ENCODE assay signal across 14 cellular contexts in genomic region chr11:128628343-128628673, GRCh38. TPM values are rescaled to one million over a fixed set of nuclear protein-coding genes. Genes with fewer than 3 reads are reported as not detected.
DNase-seq lines count a peak whose midpoint lies in the region; ATAC-seq and TF ChIP-seq lines count a peak whose summit lies in the region.
"Had no signal": no experiment of that assay in that cellular context is flagged by ENCODE, and none has a peak within 500 bp of the region (broad histone marks: within the 10 kb centered on the region; RNA-seq: fewer than 3 reads in every experiment).

No MANE protein-coding gene starts in this region.

- H3K27me3 ChIP-seq in DOHH2 (ENCODE audit: control insufficient read depth, low read length), result no peaks in the 10 kb centered on the region
- no peaks in the 10 kb centered on the region for H3K27me3 ChIP-seq in esophagus squamous epithelium
- H3K27me3 ChIP-seq in gastroesophageal sphincter, result no peaks in the 10 kb centered on the region
- H3K27me3 ChIP-seq: MG63, tibial artery had no signal

- H3K4me1 ChIP-seq in DOHH2 (ENCODE audit: control insufficient read depth, low read length), result peaks cover 94% of the 10 kb centered on the region
- H3K4me1 ChIP-seq in esophagus squamous epithelium, result peaks cover 0 to 33% (median 7%) of the 10 kb centered on the region in 3 donors
- H3K4me1 ChIP-seq in gastroesophageal sphincter, result peaks cover 0 to 24% (median 3%) of the 10 kb centered on the region in 3 donors

- no peaks in the 10 kb centered on the region for H3K9me3 ChIP-seq in DOHH2 (ENCODE audit: control insufficient read depth, insufficient read depth, low read length)
- H3K9me3 ChIP-seq in esophagus squamous epithelium, result no peaks in the 10 kb centered on the region
- H3K9me3 ChIP-seq in gastroesophageal sphincter, result no peaks in the 10 kb centered on the region
- H3K9me3 ChIP-seq: MG63, tibial artery had no signal

- no peaks in the 10 kb centered on the region for H3K9me2 ChIP-seq in DOHH2 (replicated peaks; ENCODE audit: control insufficient read depth, low read length)

- DNase-seq in esophagus squamous epithelium (lab: John Stamatoyannopoulos, UW) (no peak), AG08396 (ENCODE audit: low spot score) (no peak), Ammon's horn (ENCODE audit: low spot score) (no peak)
- DNase-seq: MG63; NCI-H774; stimulated activated CD4-positive, alpha-beta T cell treated with anti-CD3 and anti-CD28 coated beads, Interleukin-2, amount 100 ng/mL, for 24 hours; T1000; tibial artery had no signal

- peak overlapping the region; percentile 59 for H3K4me3 ChIP-seq in DOHH2 (ENCODE audit: low read length)
- no peak overlapping the region for H3K4me3 ChIP-seq in esophagus squamous epithelium
- no peak overlapping the region for H3K4me3 ChIP-seq in gastroesophageal sphincter
- H3K4me3 ChIP-seq: MG63, neural progenitor cell, tibial artery had no signal

- ATAC-seq in GM19438 (IDR thresholded peaks at IDR 0.05; ENCODE audit: low read depth, unreplicated experiment) (peak; percentile 27), HG03354 (IDR thresholded peaks at IDR 0.05; ENCODE audit: poor library complexity, severe bottlenecking, unreplicated experiment) (peak; percentile 24), HG03442 (IDR thresholded peaks at IDR 0.05; ENCODE audit: unreplicated experiment) (no peak), gastroesophageal sphincter (no peak)

- TF ChIP-seq CTCF in DOHH2 (IDR thresholded peaks at IDR 0.05; ENCODE audit: low read depth, low read length, poor library complexity, severe bottlenecking) (no peak), esophagus squamous epithelium (IDR thresholded peaks at IDR 0.05) (no peak), gastroesophageal sphincter (IDR thresholded peaks at IDR 0.05) (no peak)

- H3K36me3 ChIP-seq in DOHH2 (ENCODE audit: control insufficient read depth, low read length) (peaks cover 26% of the 10 kb centered on the region), esophagus squamous epithelium (no peaks in the 10 kb centered on the region), gastroesophageal sphincter (no peaks in the 10 kb centered on the region)
- H3K36me3 ChIP-seq: MG63, neural progenitor cell, tibial artery had no signal

- 76 to 77% methylated on average over 5 of the region's 5 CpGs for WGBS in esophagus squamous epithelium, 2 donors
- 90 to 92% methylated on average over 4 to 5 of the region's 5 CpGs for WGBS in gastroesophageal sphincter (ENCODE audit: low coverage in 1 of 2), 2 donors

- no peak for TF ChIP-seq EP300 in gastroesophageal sphincter (IDR thresholded peaks at IDR 0.05)

- H3K79me2 ChIP-seq in DOHH2 (ENCODE audit: control insufficient read depth, low read length), result peaks cover 24% of the 10 kb centered on the region

- H3F3A ChIP-seq in DOHH2 (ENCODE audit: control insufficient read depth, insufficient read depth), result peaks cover 40% of the 10 kb centered on the region

- intact Hi-C loops in esophagus squamous epithelium (cut with DNase I), result loop anchor here (5.0 kb wide), 1 partner anchor 336 kb away; no protein-coding TSS in a partner anchor

- TF ChIP-seq POLR2A in esophagus squamous epithelium (IDR thresholded peaks at IDR 0.05), result no peak
- no peak for TF ChIP-seq POLR2A in gastroesophageal sphincter (IDR thresholded peaks at IDR 0.05)

- H4K20me1 ChIP-seq in DOHH2 (ENCODE audit: control insufficient read depth, insufficient read depth, low read depth, low read length), result no peaks in the 10 kb centered on the region

- H3K27ac ChIP-seq in DOHH2 (ENCODE audit: low read depth, low read length), result peak overlapping the region; percentile 98
- H3K27ac ChIP-seq in esophagus squamous epithelium, result peak overlapping the region in 3 of 4 donors; percentile 29 to 54 (median 31)
- H3K27ac ChIP-seq in gastroesophageal sphincter, result no peak overlapping the region
- H3K27ac ChIP-seq: neural progenitor cell, tibial artery had no signal

- peak overlapping the region; percentile 82 for H3K4me2 ChIP-seq in DOHH2 (ENCODE audit: low read length)
- H3K4me2 ChIP-seq: neural progenitor cell had no signal

RNA-seq across cellular contexts. Expression of gene ETS1, which starts 41.0 kb away (rescaled TPM):
- total RNA-seq in esophagus squamous epithelium (10 to 100 TPM in 3 of 4 donors, 1 to 10 TPM in 1; 3.4 to 37.0 (median 16.4) TPM), gastroesophageal sphincter (10 to 100 TPM; 32.2 to 65.2 (median 51.0) TPM)

Comparison
In these comparisons a context has a peak if more than half of its experiments do, and no peak if none do; other contexts are left out.
1. H3K27ac ChIP-seq: peak in DOHH2 (single experiment) and esophagus squamous epithelium (3 of 4); none in gastroesophageal sphincter (0 of 4).
2. ATAC-seq: peak in GM19438 (single experiment) and HG03354 (single experiment); none in HG03442 (single experiment) and gastroesophageal sphincter (single experiment).